In the genomic region with DNA sequence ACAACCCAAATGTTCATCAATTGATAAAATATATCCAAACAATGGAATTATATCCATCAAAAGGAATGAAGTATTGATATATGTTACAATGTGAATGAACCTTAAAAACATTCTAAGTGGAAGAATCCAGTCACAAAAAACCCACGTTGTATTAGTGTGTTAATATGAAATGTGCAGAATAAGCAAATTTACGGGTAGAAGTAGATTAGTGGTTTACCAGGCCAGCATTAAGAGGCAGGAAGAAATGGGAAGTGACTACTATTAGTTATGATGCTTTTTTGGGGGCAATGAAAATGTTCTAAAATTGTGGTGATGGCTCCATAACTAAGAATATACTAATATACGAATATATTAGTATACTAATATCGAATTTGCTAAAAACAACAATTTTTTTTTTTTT, we compare ENCODE assay signal across 9 cellular contexts. TPM values are rescaled to one million over a fixed set of nuclear protein-coding genes. Genes with fewer than 3 reads are reported as not detected.
A peak's percentile ranks its signal among the peaks of the same experiment; 100 is the strongest.
DNase-seq lines count a peak whose midpoint lies in the region; ATAC-seq and TF ChIP-seq lines count a peak whose summit lies in the region.
"Had no signal": no experiment of that assay in that cellular context is flagged by ENCODE, and none has a peak within 500 bp of the region (broad histone marks: within the 10 kb centered on the region; RNA-seq: fewer than 3 reads in every experiment).

No MANE protein-coding gene starts in this region.

- peak overlapping the region; percentile 84 for H3K4me2 ChIP-seq in smooth muscle cell

- H3K4me3 Mint-ChIP-seq in activated naive CD4-positive, alpha-beta T cell treated with anti-CD3 and anti-CD28 coated beads for 36 hours: peak overlapping the region; percentile 55
- H3K4me3 Mint-ChIP-seq in T-helper 17 cell: peak overlapping the region; percentile 64

- CTCF ChIA-PET in activated naive CD4-positive, alpha-beta T cell treated with anti-CD3 and anti-CD28 coated beads for 36 hours (lab: Charles Lee): no interaction called here

- no peak overlapping the region for H2AFZ ChIP-seq in smooth muscle cell (ENCODE audit: low read depth)

- peaks cover 36% of the 10 kb centered on the region for H3K4me1 Mint-ChIP-seq in activated naive CD4-positive, alpha-beta T cell treated with anti-CD3 and anti-CD28 coated beads for 36 hours (ENCODE audit: low read depth)
- peaks cover 22% of the 10 kb centered on the region for H3K4me1 Mint-ChIP-seq in T-helper 17 cell

- H3K4me3 ChIP-seq in fibroblast of pulmonary artery (replicated peaks; ENCODE audit: low read depth, low read length): peak overlapping the region; percentile 95
- peak overlapping the region; percentile 86 for H3K4me3 ChIP-seq in smooth muscle cell

- TF ChIP-seq CTCF in fibroblast of pulmonary artery (IDR thresholded peaks at IDR 0.05; ENCODE audit: low read length, missing control alignments): no peak
- TF ChIP-seq CTCF in smooth muscle cell (IDR thresholded peaks at IDR 0.05; ENCODE audit: borderline replicate concordance, insufficient read depth, poor library complexity, severe bottlenecking): no peak

- H3K36me3 Mint-ChIP-seq in activated naive CD4-positive, alpha-beta T cell treated with anti-CD3 and anti-CD28 coated beads for 36 hours (ENCODE audit: low read depth): peaks cover 10% of the 10 kb centered on the region
- peaks cover 14 to 42% of the 10 kb centered on the region in 2 donors for H3K36me3 Mint-ChIP-seq in activated naive CD4-positive, alpha-beta T cell treated with anti-CD3 and anti-CD28 coated beads, Interleukin-2, amount 50 U/mL, for 72 hours
- peaks cover 5% of the 10 kb centered on the region for H3K36me3 Mint-ChIP-seq in T-helper 17 cell (ENCODE audit: low read depth)

- 74% methylated on average over 4 of the region's 4 CpGs for WGBS in smooth muscle cell (ENCODE audit: low lambda C conversion rate)

- no peaks in the 10 kb centered on the region for H3K27me3 Mint-ChIP-seq in activated naive CD4-positive, alpha-beta T cell treated with anti-CD3 and anti-CD28 coated beads for 36 hours (ENCODE audit: low read depth)
- H3K27me3 Mint-ChIP-seq in T-helper 17 cell: no peaks in the 10 kb centered on the region

- no peaks in the 10 kb centered on the region for H3K9me3 ChIP-seq in T-helper 17 cell (ENCODE audit: control insufficient read depth, low read length, poor library complexity, severe bottlenecking)
- H3K9me3 ChIP-seq in smooth muscle cell (replicated peaks; ENCODE audit: low read depth): no peaks in the 10 kb centered on the region

- no peaks in the 10 kb centered on the region for H3K9me3 Mint-ChIP-seq in activated naive CD4-positive, alpha-beta T cell treated with anti-CD3 and anti-CD28 coated beads for 36 hours
- H3K9me3 Mint-ChIP-seq in activated naive CD4-positive, alpha-beta T cell treated with anti-CD3 and anti-CD28 coated beads, Interleukin-2, amount 50 U/mL, for 72 hours: peaks cover 0 to 6% of the 10 kb centered on the region in 2 donors

- no peak for ATAC-seq in activated naive CD4-positive, alpha-beta T cell treated with anti-CD3 and anti-CD28 coated beads, Interleukin-2, amount 50 U/mL, for 72 hours
- ATAC-seq in T-helper 17 cell (no peak), HG03439 (IDR thresholded peaks at IDR 0.05; ENCODE audit: unreplicated experiment) (no peak)

- H3K27ac ChIP-seq in smooth muscle cell (ENCODE audit: low read depth): no peak overlapping the region

- intact Hi-C loops in activated naive CD4-positive, alpha-beta T cell treated with anti-CD3 and anti-CD28 coated beads for 36 hours (cut with micrococcal nuclease): loop anchor here (2.0 to 5.0 kb wide), 2 partner anchors 59 to 451 kb away; a partner anchor contains a TSS

- H3K79me2 ChIP-seq in smooth muscle cell (ENCODE audit: low read depth): peaks cover 56% of the 10 kb centered on the region

- H3K9ac ChIP-seq in smooth muscle cell (ENCODE audit: low read depth): no peak overlapping the region

- H3K27me3 ChIP-seq in smooth muscle cell (ENCODE audit: low read depth): no peaks in the 10 kb centered on the region

- no peaks in the 10 kb centered on the region for H3F3A ChIP-seq in smooth muscle cell (ENCODE audit: low read depth)

- DNase-seq in activated naive CD4-positive, alpha-beta T cell treated with anti-CD3 and anti-CD28 coated beads for 36 hours: no peak
- no peak for DNase-seq in activated naive CD4-positive, alpha-beta T cell treated with anti-CD3 and anti-CD28 coated beads, Interleukin-2, amount 50 U/mL, for 72 hours (ENCODE audit: low spot score in 2 of 2)
- DNase-seq in T-helper 17 cell: no peak
- no peak for DNase-seq in fibroblast of pulmonary artery (ENCODE audit: low read depth)
- DNase-seq in smooth muscle cell (lab: John Stamatoyannopoulos, UW; ENCODE audit: unreplicated experiment): no peak
- DNase-seq in HuH-7.5 (ENCODE audit: low spot score): no peak
- no peak for DNase-seq in SKM-1 treated with dmso at 0.1 percent for 144 hours (lab: John Stamatoyannopoulos, UW; ENCODE audit: unreplicated experiment)
- DNase-seq: stimulated activated CD4-positive, alpha-beta T cell treated with anti-CD3 and anti-CD28 coated beads, Interleukin-15, amount 100 ng/mL, for 24 hours had no signal

- no peak overlapping the region for H3K27ac Mint-ChIP-seq in activated naive CD4-positive, alpha-beta T cell treated with anti-CD3 and anti-CD28 coated beads for 36 hours
- H3K27ac Mint-ChIP-seq in activated naive CD4-positive, alpha-beta T cell treated with anti-CD3 and anti-CD28 coated beads, Interleukin-2, amount 50 U/mL, for 72 hours: no peak overlapping the region
- no peak overlapping the region for H3K27ac Mint-ChIP-seq in T-helper 17 cell

- H3K36me3 ChIP-seq in smooth muscle cell (ENCODE audit: low read depth): no peaks in the 10 kb centered on the region

- H3K4me1 ChIP-seq in smooth muscle cell (ENCODE audit: low read depth): peaks cover 15% of the 10 kb centered on the region

- H4K20me1 ChIP-seq in smooth muscle cell (ENCODE audit: low read depth): peaks cover 46% of the 10 kb centered on the region

RNA-seq across cellular contexts. Expression of a gene that starts 1.5 kb away (rescaled TPM):
- 10 to 100 TPM; 48.4 to 54.8 TPM for total RNA-seq in activated naive CD4-positive, alpha-beta T cell treated with anti-CD3 and anti-CD28 coated beads for 36 hours
- total RNA-seq in activated naive CD4-positive, alpha-beta T cell treated with anti-CD3 and anti-CD28 coated beads, Interleukin-2, amount 50 U/mL, for 72 hours: 10 to 100 TPM; 46.5 to 69.4 TPM
- total RNA-seq in T-helper 17 cell (10 to 100 TPM; 23.3 to 23.7 TPM), smooth muscle cell (64.7 and 75.2 TPM in 2 replicates)
- 106 and 113 TPM in 2 replicates for polyA plus RNA-seq in smooth muscle cell

RNA-seq across cellular contexts. Expression of a gene that starts 58.9 kb away (rescaled TPM):
- total RNA-seq in activated naive CD4-positive, alpha-beta T cell treated with anti-CD3 and anti-CD28 coated beads for 36 hours: 1 to 10 TPM; 7.3 to 8.0 TPM
- 1 to 10 TPM; 4.1 to 4.6 TPM for total RNA-seq in activated naive CD4-positive, alpha-beta T cell treated with anti-CD3 and anti-CD28 coated beads, Interleukin-2, amount 50 U/mL, for 72 hours
- 10 to 100 TPM; 11.5 to 13.3 TPM for total RNA-seq in T-helper 17 cell
- 14.8 and 18.0 TPM in 2 replicates for total RNA-seq in smooth muscle cell
- 18.8 and 22.6 TPM in 2 replicates for polyA plus RNA-seq in smooth muscle cell
